In the genomic region with DNA sequence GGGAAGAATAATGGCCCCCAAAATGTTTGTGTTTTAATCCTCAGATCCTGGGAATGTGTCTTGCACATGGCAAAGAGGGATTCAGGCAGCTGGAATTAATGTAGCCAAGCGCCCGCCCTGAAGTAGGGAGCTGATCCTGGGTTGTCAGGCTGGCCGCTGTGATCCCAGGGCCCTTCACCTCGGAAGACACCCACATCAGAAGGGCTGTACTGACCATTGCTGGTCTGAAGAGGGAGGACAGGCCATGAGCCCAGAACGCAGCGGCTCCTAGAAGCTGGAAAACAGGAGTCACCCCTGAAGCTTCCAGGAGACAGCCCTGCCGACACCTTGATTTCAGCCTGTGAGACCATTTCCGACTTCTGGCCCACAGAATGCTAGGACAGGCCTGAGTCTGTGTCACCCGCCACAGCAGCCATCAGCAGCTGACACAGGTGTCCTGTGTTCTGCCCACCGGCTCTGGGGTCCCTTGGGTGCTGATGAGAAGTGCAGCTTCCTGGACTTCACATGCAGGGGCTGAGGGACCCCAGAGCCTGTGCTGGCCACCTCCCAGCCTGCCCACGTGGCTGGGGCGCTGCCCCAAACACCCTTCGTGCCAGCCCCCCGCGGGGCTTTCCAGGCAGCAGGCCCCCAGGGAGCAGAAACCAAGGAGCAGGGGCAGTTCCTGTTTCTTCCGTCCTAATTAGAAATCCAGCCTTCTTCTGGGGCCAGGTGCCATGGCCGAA, we compare ENCODE assay signal across 2 cellular contexts.
TF ChIP-seq lines count a peak whose summit lies in the region.

No MANE protein-coding gene starts in this region.

TF ChIP-seq in GM12878, 131 proteins besides CTCF, POLR2A, EP300 and RAD21:
- TF ChIP-seq SPI1 (IDR thresholded peaks at IDR 0.05; ENCODE audit: borderline replicate concordance, insufficient read depth, low read depth, low read length) (peak; percentile 58; the same call in 1 of the 2 replicates), MEF2B (IDR thresholded peaks at IDR 0.05; ENCODE audit: partially characterized antibody, poor library complexity, severe bottlenecking) (peak; percentile 35), WRNIP1 (IDR thresholded peaks at IDR 0.05; ENCODE audit: borderline replicate concordance, low read depth, low read length) (no peak)
TF ChIP-seq in GM12878: peak in this region for 2.

TF ChIP-seq in HepG2, 621 proteins besides CTCF, POLR2A, EP300 and RAD21:
- TF ChIP-seq KLF11 (CRISPR knock-in tag; IDR thresholded peaks at IDR 0.05) (no peak), MIXL1 (CRISPR knock-in tag; IDR thresholded peaks at IDR 0.05) (no peak), EED (CRISPR knock-in tag; IDR thresholded peaks at IDR 0.05) (0 out of 2 replicates have a peak, but pooled peaks have one; percentile 19)
- TF ChIP-seq, protein P1, sequence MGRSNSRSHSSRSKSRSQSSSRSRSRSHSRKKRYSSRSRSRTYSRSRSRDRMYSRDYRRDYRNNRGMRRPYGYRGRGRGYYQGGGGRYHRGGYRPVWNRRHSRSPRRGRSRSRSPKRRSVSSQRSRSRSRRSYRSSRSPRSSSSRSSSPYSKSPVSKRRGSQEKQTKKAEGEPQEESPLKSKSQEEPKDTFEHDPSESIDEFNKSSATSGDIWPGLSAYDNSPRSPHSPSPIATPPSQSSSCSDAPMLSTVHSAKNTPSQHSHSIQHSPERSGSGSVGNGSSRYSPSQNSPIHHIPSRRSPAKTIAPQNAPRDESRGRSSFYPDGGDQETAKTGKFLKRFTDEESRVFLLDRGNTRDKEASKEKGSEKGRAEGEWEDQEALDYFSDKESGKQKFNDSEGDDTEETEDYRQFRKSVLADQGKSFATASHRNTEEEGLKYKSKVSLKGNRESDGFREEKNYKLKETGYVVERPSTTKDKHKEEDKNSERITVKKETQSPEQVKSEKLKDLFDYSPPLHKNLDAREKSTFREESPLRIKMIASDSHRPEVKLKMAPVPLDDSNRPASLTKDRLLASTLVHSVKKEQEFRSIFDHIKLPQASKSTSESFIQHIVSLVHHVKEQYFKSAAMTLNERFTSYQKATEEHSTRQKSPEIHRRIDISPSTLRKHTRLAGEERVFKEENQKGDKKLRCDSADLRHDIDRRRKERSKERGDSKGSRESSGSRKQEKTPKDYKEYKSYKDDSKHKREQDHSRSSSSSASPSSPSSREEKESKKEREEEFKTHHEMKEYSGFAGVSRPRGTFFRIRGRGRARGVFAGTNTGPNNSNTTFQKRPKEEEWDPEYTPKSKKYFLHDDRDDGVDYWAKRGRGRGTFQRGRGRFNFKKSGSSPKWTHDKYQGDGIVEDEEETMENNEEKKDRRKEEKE (IDR thresholded peaks at IDR 0.05) = no peak
- TF ChIP-seq, protein P2, sequence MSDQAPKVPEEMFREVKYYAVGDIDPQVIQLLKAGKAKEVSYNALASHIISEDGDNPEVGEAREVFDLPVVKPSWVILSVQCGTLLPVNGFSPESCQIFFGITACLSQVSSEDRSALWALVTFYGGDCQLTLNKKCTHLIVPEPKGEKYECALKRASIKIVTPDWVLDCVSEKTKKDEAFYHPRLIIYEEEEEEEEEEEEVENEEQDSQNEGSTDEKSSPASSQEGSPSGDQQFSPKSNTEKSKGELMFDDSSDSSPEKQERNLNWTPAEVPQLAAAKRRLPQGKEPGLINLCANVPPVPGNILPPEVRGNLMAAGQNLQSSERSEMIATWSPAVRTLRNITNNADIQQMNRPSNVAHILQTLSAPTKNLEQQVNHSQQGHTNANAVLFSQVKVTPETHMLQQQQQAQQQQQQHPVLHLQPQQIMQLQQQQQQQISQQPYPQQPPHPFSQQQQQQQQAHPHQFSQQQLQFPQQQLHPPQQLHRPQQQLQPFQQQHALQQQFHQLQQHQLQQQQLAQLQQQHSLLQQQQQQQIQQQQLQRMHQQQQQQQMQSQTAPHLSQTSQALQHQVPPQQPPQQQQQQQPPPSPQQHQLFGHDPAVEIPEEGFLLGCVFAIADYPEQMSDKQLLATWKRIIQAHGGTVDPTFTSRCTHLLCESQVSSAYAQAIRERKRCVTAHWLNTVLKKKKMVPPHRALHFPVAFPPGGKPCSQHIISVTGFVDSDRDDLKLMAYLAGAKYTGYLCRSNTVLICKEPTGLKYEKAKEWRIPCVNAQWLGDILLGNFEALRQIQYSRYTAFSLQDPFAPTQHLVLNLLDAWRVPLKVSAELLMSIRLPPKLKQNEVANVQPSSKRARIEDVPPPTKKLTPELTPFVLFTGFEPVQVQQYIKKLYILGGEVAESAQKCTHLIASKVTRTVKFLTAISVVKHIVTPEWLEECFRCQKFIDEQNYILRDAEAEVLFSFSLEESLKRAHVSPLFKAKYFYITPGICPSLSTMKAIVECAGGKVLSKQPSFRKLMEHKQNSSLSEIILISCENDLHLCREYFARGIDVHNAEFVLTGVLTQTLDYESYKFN (CRISPR knock-in tag; conservative IDR thresholded peaks at IDR 0.05) = no peak
